In the genomic region with DNA sequence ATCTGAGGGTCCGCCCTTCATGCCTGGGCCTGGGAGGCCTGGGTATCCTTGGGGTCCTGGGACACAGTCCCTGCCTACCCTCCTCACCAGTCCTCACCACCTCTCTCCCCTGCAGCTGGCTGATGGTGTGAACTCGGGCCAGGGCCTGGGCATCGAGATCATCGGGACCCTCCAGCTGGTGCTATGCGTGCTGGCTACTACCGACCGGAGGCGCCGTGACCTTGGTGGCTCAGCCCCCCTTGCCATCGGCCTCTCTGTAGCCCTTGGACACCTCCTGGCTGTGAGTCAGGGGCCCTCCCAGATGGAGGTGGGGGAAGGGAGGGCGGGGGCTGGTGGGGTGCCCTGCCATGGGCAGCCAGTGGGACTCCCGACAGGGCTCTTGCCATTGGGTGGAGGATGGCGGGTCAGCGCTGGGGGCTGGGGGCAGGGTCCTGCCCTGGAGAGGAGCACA, we compare ENCODE assay signal across 16 cellular contexts. TPM values are rescaled to one million over a fixed set of nuclear protein-coding genes. Genes with fewer than 3 reads are reported as not detected.
DNase-seq lines count a peak whose midpoint lies in the region; ATAC-seq and TF ChIP-seq lines count a peak whose summit lies in the region.
"Had no signal": no experiment of that assay in that cellular context is flagged by ENCODE, and none has a peak within 500 bp of the region (broad histone marks: within the 10 kb centered on the region; RNA-seq: fewer than 3 reads in every experiment).

No MANE protein-coding gene starts in this region.

- peaks cover 11% of the 10 kb centered on the region for H3F3A ChIP-seq in SK-N-SH (replicated peaks; ENCODE audit: insufficient read depth)

- H3K27me3 ChIP-seq in SK-N-SH (ENCODE audit: insufficient read depth), result no peaks in the 10 kb centered on the region
- no peaks in the 10 kb centered on the region for H3K27me3 ChIP-seq in lung (ENCODE audit: control insufficient read depth, insufficient read depth)
- no peaks in the 10 kb centered on the region for H3K27me3 ChIP-seq in stomach smooth muscle (ENCODE audit: control insufficient read depth in 1 of 2, insufficient read depth in 2 of 2, low read length in 2 of 2)

- H3K4me2 ChIP-seq in SK-N-SH, result peak overlapping the region; percentile 20

- ATAC-seq in SK-N-SH treated with all-trans-retinoic acid at 6 μM for 48 hours (no peak), lung (ENCODE audit: insufficient read depth, low FRiP score) (no peak), GM19452 (IDR thresholded peaks at IDR 0.05; ENCODE audit: unreplicated experiment) (no peak)
- ATAC-seq: T-cell had no signal

- TF ChIP-seq RAD21 in SK-N-SH (IDR thresholded peaks at IDR 0.05; ENCODE audit: low read length), result no peak

- H3K36me3 ChIP-seq in SK-N-SH (replicated peaks in 1 of 2; ENCODE audit: control insufficient read depth in 1 of 2, insufficient read depth in 2 of 2, low read length in 1 of 2) (no peaks in the 10 kb centered on the region), lung (ENCODE audit: control insufficient read depth in 2 of 2, insufficient read depth in 2 of 2, low read length in 2 of 2) (peaks cover 0 to 22% of the 10 kb centered on the region in 2 donors), stomach smooth muscle (ENCODE audit: control insufficient read depth in 2 of 2, insufficient read depth in 2 of 2, low read length in 2 of 2) (peaks cover 33 to 39% of the 10 kb centered on the region in 2 donors)

- H3K9ac ChIP-seq in SK-N-SH, result peak overlapping the region; percentile 24; the same call in 1 of the 2 replicates
- H3K9ac ChIP-seq in stomach smooth muscle (ENCODE audit: low read length in 2 of 2), result no peak overlapping the region

- TF ChIP-seq CTCF in SK-N-SH (IDR thresholded peaks at IDR 0.05), result no peak
- TF ChIP-seq CTCF in coronary artery (IDR thresholded peaks at IDR 0.05), result no peak
- TF ChIP-seq CTCF in lung (IDR thresholded peaks at IDR 0.05; ENCODE audit: control extremely low read depth, extremely low read depth), result no peak

- CTCF ChIA-PET in SK-N-SH (lab: Yijun Ruan, JAX), result interaction anchor here (0.8 to 4.2 kb wide), 3 partner anchors 12 to 239 kb away, joined by 3 to 34 read pairs (median 4); a partner anchor contains a TSS

- H3K4me3 ChIP-seq in SK-N-SH (ENCODE audit: low read depth in 2 of 2, low read length in 1 of 2), result no peak overlapping the region
- no peak overlapping the region for H3K4me3 ChIP-seq in coronary artery
- no peak overlapping the region for H3K4me3 ChIP-seq in lung
- H3K4me3 ChIP-seq in stomach smooth muscle (ENCODE audit: low read length in 2 of 2), result no peak overlapping the region

- peaks cover 20 to 35% of the 10 kb centered on the region in 2 experiments; a peak in 3 of 4 replicates for H3K4me1 ChIP-seq in SK-N-SH (ENCODE audit: control insufficient read depth in 1 of 2, insufficient read depth in 2 of 2, low read depth in 1 of 2, low read length in 1 of 2)
- peaks cover 11 to 36% of the 10 kb centered on the region in 2 donors for H3K4me1 ChIP-seq in lung (ENCODE audit: control insufficient read depth in 2 of 2, insufficient read depth in 2 of 2, low read length in 2 of 2)
- H3K4me1 ChIP-seq in stomach smooth muscle (ENCODE audit: control insufficient read depth, insufficient read depth, low read length), result peaks cover 41% of the 10 kb centered on the region

- H3K27ac ChIP-seq in SK-N-SH (ENCODE audit: low read depth in 2 of 2, low read length in 1 of 2), result peak overlapping the region in 1 of 2 experiments; percentile 48; a peak in 1 of 4 replicates
- H3K27ac ChIP-seq in coronary artery, result peak overlapping the region; percentile 79 to 96
- peak overlapping the region; percentile 59 to 60 for H3K27ac ChIP-seq in lung (ENCODE audit: low read depth in 1 of 2, low read length in 1 of 2)
- H3K27ac ChIP-seq in stomach smooth muscle (ENCODE audit: low read length), result peak overlapping the region; percentile 71
- H3K27ac ChIP-seq: 22Rv1, HL-60 had no signal

- H2AFZ ChIP-seq in SK-N-SH (ENCODE audit: low read depth), result no peak overlapping the region

- POLR2A ChIA-PET in SK-N-SH (lab: Yijun Ruan, JAX), result no interaction called here

- no peaks in the 10 kb centered on the region for H3K9me2 ChIP-seq in SK-N-SH

- no peaks in the 10 kb centered on the region for H4K20me1 ChIP-seq in SK-N-SH (ENCODE audit: insufficient read depth)

- DNase-seq in SK-N-SH, result no peak
- peak; percentile 71 for DNase-seq in coronary artery (ENCODE audit: low spot score)
- no peak for DNase-seq in lung (ENCODE audit: low spot score)
- DNase-seq in NCI-H2196 treated with DMSO at 0.1 percent for 48 hours (lab: John Stamatoyannopoulos, UW; ENCODE audit: unreplicated experiment), result no peak
- no peak for DNase-seq in activated CD4-positive, alpha-beta T cell treated with anti-CD3 and anti-CD28 coated beads, Interleukin-2, amount 50 U/mL, for 48 hours
- DNase-seq: COR-L47; effector CD4-positive, alpha-beta T cell had no signal

- no peaks in the 10 kb centered on the region for H3K79me2 ChIP-seq in SK-N-SH (ENCODE audit: insufficient read depth)

- H3K9me3 ChIP-seq in SK-N-SH, result no peaks in the 10 kb centered on the region
- peaks cover 0 to 2% of the 10 kb centered on the region in 2 donors for H3K9me3 ChIP-seq in lung (ENCODE audit: control insufficient read depth in 2 of 2, insufficient read depth in 1 of 2, low read length in 1 of 2)
- peaks cover 0 to 6% of the 10 kb centered on the region in 2 donors for H3K9me3 ChIP-seq in stomach smooth muscle (ENCODE audit: control insufficient read depth in 2 of 2, low read length in 2 of 2)

- WGBS in SK-N-SH (ENCODE audit: low lambda C conversion rate), result 97% methylated on average over 14 of the region's 14 CpGs
- WGBS in lung, 2 donors, result 91 to 93% methylated on average over 14 of the region's 14 CpGs

- TF ChIP-seq EP300 in SK-N-SH (IDR thresholded peaks at IDR 0.05; ENCODE audit: borderline replicate concordance in 1 of 2, low read depth in 1 of 2, low read length in 1 of 2), result no peak

TF ChIP-seq in SK-N-SH, 30 proteins besides CTCF, POLR2A, EP300 and RAD21 (continues in another document):
- TF ChIP-seq, protein P1, sequence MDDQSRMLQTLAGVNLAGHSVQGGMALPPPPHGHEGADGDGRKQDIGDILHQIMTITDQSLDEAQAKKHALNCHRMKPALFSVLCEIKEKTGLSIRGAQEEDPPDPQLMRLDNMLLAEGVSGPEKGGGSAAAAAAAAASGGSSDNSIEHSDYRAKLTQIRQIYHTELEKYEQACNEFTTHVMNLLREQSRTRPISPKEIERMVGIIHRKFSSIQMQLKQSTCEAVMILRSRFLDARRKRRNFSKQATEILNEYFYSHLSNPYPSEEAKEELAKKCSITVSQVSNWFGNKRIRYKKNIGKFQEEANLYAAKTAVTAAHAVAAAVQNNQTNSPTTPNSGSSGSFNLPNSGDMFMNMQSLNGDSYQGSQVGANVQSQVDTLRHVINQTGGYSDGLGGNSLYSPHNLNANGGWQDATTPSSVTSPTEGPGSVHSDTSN (IDR thresholded peaks at IDR 0.05), result no peak
- TF ChIP-seq POLR2AphosphoS5 (IDR thresholded peaks at IDR 0.05; ENCODE audit: low read depth, low read length) (no peak), YY1 (IDR thresholded peaks at IDR 0.05; ENCODE audit: low read depth) (no peak), FOXM1 (IDR thresholded peaks at IDR 0.05; ENCODE audit: low read depth) (no peak), RXRA (IDR thresholded peaks at IDR 0.05; ENCODE audit: borderline replicate concordance, low read depth) (no peak), GABPA (IDR thresholded peaks at IDR 0.05; ENCODE audit: low read depth) (no peak), MXI1 (IDR thresholded peaks at IDR 0.05; ENCODE audit: low read depth, low read length) (no peak)

TF ChIP-seq in SK-N-SH treated with all-trans-retinoic acid at 6 μM for 48 hours, 23 proteins besides CTCF, POLR2A, EP300 and RAD21 (continues in another document):
- TF ChIP-seq, protein P2, sequence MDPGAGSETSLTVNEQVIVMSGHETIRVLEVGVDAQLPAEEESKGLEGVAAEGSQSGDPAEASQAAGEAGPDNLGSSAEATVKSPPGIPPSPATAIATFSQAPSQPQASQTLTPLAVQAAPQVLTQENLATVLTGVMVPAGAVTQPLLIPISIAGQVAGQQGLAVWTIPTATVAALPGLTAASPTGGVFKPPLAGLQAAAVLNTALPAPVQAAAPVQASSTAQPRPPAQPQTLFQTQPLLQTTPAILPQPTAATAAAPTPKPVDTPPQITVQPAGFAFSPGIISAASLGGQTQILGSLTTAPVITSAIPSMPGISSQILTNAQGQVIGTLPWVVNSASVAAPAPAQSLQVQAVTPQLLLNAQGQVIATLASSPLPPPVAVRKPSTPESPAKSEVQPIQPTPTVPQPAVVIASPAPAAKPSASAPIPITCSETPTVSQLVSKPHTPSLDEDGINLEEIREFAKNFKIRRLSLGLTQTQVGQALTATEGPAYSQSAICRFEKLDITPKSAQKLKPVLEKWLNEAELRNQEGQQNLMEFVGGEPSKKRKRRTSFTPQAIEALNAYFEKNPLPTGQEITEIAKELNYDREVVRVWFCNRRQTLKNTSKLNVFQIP (CRISPR knock-in tag; IDR thresholded peaks at IDR 0.05; ENCODE audit: borderline replicate concordance, low read depth), result no peak
- TF ChIP-seq BACH2 (CRISPR knock-in tag; IDR thresholded peaks at IDR 0.05; ENCODE audit: borderline replicate concordance) (no peak), ZFP3 (CRISPR knock-in tag; IDR thresholded peaks at IDR 0.05) (no peak), ISL1 (CRISPR knock-in tag; IDR thresholded peaks at IDR 0.05) (no peak)
- TF ChIP-seq, protein P3, sequence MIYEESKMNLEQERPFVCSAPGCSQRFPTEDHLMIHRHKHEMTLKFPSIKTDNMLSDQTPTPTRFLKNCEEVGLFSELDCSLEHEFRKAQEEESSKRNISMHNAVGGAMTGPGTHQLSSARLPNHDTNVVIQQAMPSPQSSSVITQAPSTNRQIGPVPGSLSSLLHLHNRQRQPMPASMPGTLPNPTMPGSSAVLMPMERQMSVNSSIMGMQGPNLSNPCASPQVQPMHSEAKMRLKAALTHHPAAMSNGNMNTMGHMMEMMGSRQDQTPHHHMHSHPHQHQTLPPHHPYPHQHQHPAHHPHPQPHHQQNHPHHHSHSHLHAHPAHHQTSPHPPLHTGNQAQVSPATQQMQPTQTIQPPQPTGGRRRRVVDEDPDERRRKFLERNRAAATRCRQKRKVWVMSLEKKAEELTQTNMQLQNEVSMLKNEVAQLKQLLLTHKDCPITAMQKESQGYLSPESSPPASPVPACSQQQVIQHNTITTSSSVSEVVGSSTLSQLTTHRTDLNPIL (CRISPR knock-in tag; IDR thresholded peaks at IDR 0.05; ENCODE audit: low read depth), result no peak

RNA-seq across cellular contexts. Expression of a gene that starts 10.3 kb away (rescaled TPM):
- polyA plus RNA-seq in SK-N-SH (2012; rRNA removed) (1.7 and 2.4 TPM in 2 replicates), lung (100 to 1,000 TPM; 267 to 527 TPM)
- 1.5 and 1.6 TPM in 2 replicates for polyA plus RNA-seq in SK-N-SH (2012; cell fraction: cytosol; rRNA removed)
- polyA plus RNA-seq in SK-N-SH (2012; cell fraction: nucleus; rRNA removed), result 7.0 and 8.4 TPM in 2 replicates
- 100 to 1,000 TPM; 328 to 655 TPM for total RNA-seq in lung
- total RNA-seq: MCF 10A had no signal

RNA-seq across cellular contexts. Expression of a gene that starts 41.8 kb away (rescaled TPM):
- polyA plus RNA-seq in SK-N-SH (2012; rRNA removed) (not detected in 2 replicates), lung (under 1 TPM; 0.38 to 0.77 TPM)
- polyA plus RNA-seq in SK-N-SH (2012; cell fraction: cytosol; rRNA removed), result not detected in 2 replicates
- not detected in 2 replicates for polyA plus RNA-seq in SK-N-SH (2012; cell fraction: nucleus; rRNA removed)
- under 1 TPM in 1 of 2 donors, not detected in 1; 0.77 TPM for total RNA-seq in lung
- total RNA-seq: lung microvascular endothelial cell, MCF 10A, subcutaneous adipose tissue, T-cell had no signal

Comparison
In these comparisons a context has a peak if more than half of its experiments do, and no peak if none do; other contexts are left out.
1. RNA of a gene that starts 10.3 kb away (polyA plus RNA-seq): 267 to 527 TPM in lung; 1.5 to 8.4 TPM in SK-N-SH; every median in the first group is over 10 times any median in the second.